Comparison of ENCODE assay signal across 1 cellular context in the genomic region with DNA sequence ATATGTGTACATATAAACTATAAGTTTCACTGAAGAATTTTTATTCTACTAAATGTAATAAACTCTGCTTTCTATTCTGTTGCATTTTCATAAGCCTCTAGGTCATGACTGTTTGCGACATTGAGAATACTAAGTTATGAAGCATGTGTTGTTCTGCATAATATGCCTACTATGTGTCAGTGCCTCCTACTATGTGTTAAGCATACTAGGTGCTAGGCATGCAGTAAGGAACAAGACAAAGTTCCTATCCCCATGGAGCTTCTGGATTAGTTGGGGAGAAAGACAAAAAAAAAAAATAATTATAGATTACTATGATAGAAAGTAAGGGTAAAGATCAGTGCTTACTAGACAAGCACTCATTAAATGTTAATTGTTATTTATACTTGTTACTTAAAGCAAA.
A peak's percentile ranks its signal among the peaks of the same experiment; 100 is the strongest.
TF ChIP-seq lines count a peak whose summit lies in the region.

No MANE protein-coding gene starts in this region.

TF ChIP-seq in HepG2, 621 proteins besides CTCF, POLR2A, EP300 and RAD21:
- peak; percentile 99 for TF ChIP-seq ZKSCAN1 (IDR thresholded peaks at IDR 0.05; ENCODE audit: low read length)
- no peak for TF ChIP-seq PAX8 (CRISPR knock-in tag; IDR thresholded peaks at IDR 0.05; ENCODE audit: borderline replicate concordance)
